Comparison of ENCODE assay signal across 8 cellular contexts in genomic region chr18:72652990-72653593, GRCh38.
DNase-seq lines count a peak whose midpoint lies in the region; ATAC-seq and TF ChIP-seq lines count a peak whose summit lies in the region.

No MANE protein-coding gene starts in this region.

- H3K27me3 ChIP-seq in Karpas-422 (ENCODE audit: low read length), result no peaks in the 10 kb centered on the region

- no peaks in the 10 kb centered on the region for H3K36me3 ChIP-seq in Karpas-422 (ENCODE audit: insufficient read depth, low read length)

- no peak overlapping the region for H3K27ac Mint-ChIP-seq in WTC11
- no peak overlapping the region for H3K27ac Mint-ChIP-seq in stimulated activated naive CD8-positive, alpha-beta T cell treated with anti-CD3 and anti-CD28 coated beads, Interleukin-15, amount 100 ng/mL, for 72 hours

- no peak overlapping the region for H3K4me3 Mint-ChIP-seq in WTC11
- H3K4me3 Mint-ChIP-seq in stimulated activated naive CD8-positive, alpha-beta T cell treated with anti-CD3 and anti-CD28 coated beads, Interleukin-15, amount 100 ng/mL, for 72 hours, result no peak overlapping the region

- peak; percentile 28; the same call in 1 of the 2 replicates for TF ChIP-seq CTCF in WTC11 (IDR thresholded peaks at IDR 0.05)

- H3K9me2 ChIP-seq in Karpas-422 (replicated peaks; ENCODE audit: insufficient read depth, low read length), result no peaks in the 10 kb centered on the region; the same call in 1 of the 2 replicates

- no peak overlapping the region for H2AFZ ChIP-seq in Karpas-422 (ENCODE audit: low read length)

- CTCF ChIA-PET in WTC11 (lab: Charles Lee), result interaction anchor here (0.6 to 1.2 kb wide), 8 partner anchors 13 to 104 kb away, joined by 3 to 18 read pairs (median 4); no protein-coding TSS in a partner anchor

- H3K27me3 Mint-ChIP-seq in WTC11 (ENCODE audit: low read depth), result peaks cover 4% of the 10 kb centered on the region
- no peaks in the 10 kb centered on the region for H3K27me3 Mint-ChIP-seq in stimulated activated naive CD8-positive, alpha-beta T cell treated with anti-CD3 and anti-CD28 coated beads, Interleukin-15, amount 100 ng/mL, for 72 hours

- peak; percentile 88 for ATAC-seq in WTC11
- ATAC-seq in stimulated activated naive CD8-positive, alpha-beta T cell treated with anti-CD3 and anti-CD28 coated beads, Interleukin-15, amount 100 ng/mL, for 72 hours, result peak; percentile 62

- no peak overlapping the region for H3K4me2 ChIP-seq in Karpas-422 (ENCODE audit: low read depth, low read length, poor library complexity, severe bottlenecking)

- no peak overlapping the region for H3K27ac ChIP-seq in Karpas-422 (ENCODE audit: low read length)

- no peak overlapping the region for H3K4me3 ChIP-seq in Karpas-422 (ENCODE audit: low read length)

- peak; percentile 65 for DNase-seq in activated effector memory CD4-positive, alpha-beta T cell treated with anti-CD3 and anti-CD28 coated beads, Interleukin-2, amount 50 U/mL, for 16 hours
- no peak for DNase-seq in activated effector memory CD4-positive, alpha-beta T cell treated with Interleukin-2 at 50 U/mL for 16 hours
- DNase-seq in H4 (ENCODE audit: low spot score) (peak; percentile 61), Karpas-422 (peak; percentile 87), WTC11 (ENCODE audit: low spot score) (peak; percentile 77), iPS-NIHi11 (ENCODE audit: low spot score) (peak; percentile 51), NCI-H526 treated with DMSO at 0.1 percent for 48 hours (lab: John Stamatoyannopoulos, UW) (no peak)
- peak; percentile 25 to 29 for DNase-seq in stimulated activated naive CD8-positive, alpha-beta T cell treated with anti-CD3 and anti-CD28 coated beads, Interleukin-15, amount 100 ng/mL, for 72 hours

- H3K4me1 Mint-ChIP-seq in WTC11, result no peaks in the 10 kb centered on the region
- no peaks in the 10 kb centered on the region for H3K4me1 Mint-ChIP-seq in stimulated activated naive CD8-positive, alpha-beta T cell treated with anti-CD3 and anti-CD28 coated beads, Interleukin-15, amount 100 ng/mL, for 72 hours

- no peaks in the 10 kb centered on the region for H4K20me1 ChIP-seq in Karpas-422 (ENCODE audit: insufficient read depth, low read depth, low read length)

- POLR2A ChIA-PET in WTC11 (lab: Charles Lee), result no interaction called here

- H3K36me3 Mint-ChIP-seq in WTC11, result peaks cover 6% of the 10 kb centered on the region

- no peaks in the 10 kb centered on the region for H3K79me2 ChIP-seq in Karpas-422 (ENCODE audit: low read length)

- no peaks in the 10 kb centered on the region for H3K4me1 ChIP-seq in Karpas-422 (ENCODE audit: low read length)

- no peak overlapping the region for H3K9ac ChIP-seq in Karpas-422 (ENCODE audit: low read length)

- H3K9me3 ChIP-seq in Karpas-422 (ENCODE audit: low read length), result peaks cover 5% of the 10 kb centered on the region

- H3K9me3 Mint-ChIP-seq in WTC11, result peaks cover 56% of the 10 kb centered on the region
- peaks cover 0 to 4% of the 10 kb centered on the region in 2 donors for H3K9me3 Mint-ChIP-seq in stimulated activated naive CD8-positive, alpha-beta T cell treated with anti-CD3 and anti-CD28 coated beads, Interleukin-15, amount 100 ng/mL, for 72 hours

TF ChIP-seq in WTC11, 78 proteins besides CTCF, POLR2A, EP300 and RAD21 (continues in another document):
- no peak for TF ChIP-seq HMGXB4 (CRISPR knock-in tag; IDR thresholded peaks at IDR 0.05)
- no peak for TF ChIP-seq EMX1 (CRISPR knock-in tag; IDR thresholded peaks at IDR 0.05)
- TF ChIP-seq PRDM15 (CRISPR knock-in tag; IDR thresholded peaks at IDR 0.05), result no peak
- TF ChIP-seq CBFB (CRISPR knock-in tag; IDR thresholded peaks at IDR 0.05; ENCODE audit: low read depth), result no peak
- TF ChIP-seq RELA (CRISPR knock-in tag; IDR thresholded peaks at IDR 0.05; ENCODE audit: borderline replicate concordance), result no peak
- TF ChIP-seq USF2 (CRISPR knock-in tag; IDR thresholded peaks at IDR 0.05), result no peak
- no peak for TF ChIP-seq PREB (CRISPR knock-in tag; IDR thresholded peaks at IDR 0.05; ENCODE audit: borderline replicate concordance)
- no peak for TF ChIP-seq NR2C2 (CRISPR knock-in tag; IDR thresholded peaks at IDR 0.05)
- TF ChIP-seq SOX15 (CRISPR knock-in tag; IDR thresholded peaks at IDR 0.05), result no peak
- TF ChIP-seq ZNF416 (CRISPR knock-in tag; IDR thresholded peaks at IDR 0.05), result no peak
- no peak for TF ChIP-seq E2F5 (CRISPR knock-in tag; IDR thresholded peaks at IDR 0.05)

Comparison
In these comparisons a context has a peak if more than half of its experiments do, and no peak if none do; other contexts are left out.
1. DNase-seq: peak in activated effector memory CD4-positive, alpha-beta T cell treated with anti-CD3 and anti-CD28 coated beads, Interleukin-2, amount 50 U/mL, for 16 hours (single experiment), H4 (single experiment), Karpas-422 (single experiment), WTC11 (single experiment), iPS-NIHi11 (single experiment) and stimulated activated naive CD8-positive, alpha-beta T cell treated with anti-CD3 and anti-CD28 coated beads, Interleukin-15, amount 100 ng/mL, for 72 hours (2 of 2); none in activated effector memory CD4-positive, alpha-beta T cell treated with Interleukin-2 at 50 U/mL for 16 hours (single experiment) and NCI-H526 treated with DMSO at 0.1 percent for 48 hours (single experiment).